ENCODE assay signal across 32 cellular contexts in the genomic region with DNA sequence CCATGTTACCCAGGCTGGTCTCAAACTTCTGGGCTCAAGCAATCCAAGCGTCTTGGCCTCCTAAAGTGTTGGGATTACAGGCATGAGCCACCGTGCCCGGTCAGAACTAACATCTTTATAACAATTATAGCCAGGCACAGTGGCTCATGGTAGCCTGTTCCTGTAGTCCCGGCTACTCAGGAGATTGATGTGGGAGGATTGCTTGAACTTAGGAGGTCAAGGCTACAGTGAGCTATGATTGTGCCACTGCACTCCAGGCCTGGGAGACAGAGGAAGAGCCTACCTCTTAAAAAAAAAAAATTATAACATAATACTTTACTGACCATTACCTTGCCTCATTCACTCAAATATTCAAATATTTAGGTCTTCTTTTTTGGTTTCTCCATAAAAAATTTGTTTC. TPM values are rescaled to one million over a fixed set of nuclear protein-coding genes. Genes with fewer than 3 reads are reported as not detected.
"Had no signal": no experiment of that assay in that cellular context is flagged by ENCODE, and none has a peak within 500 bp of the region (broad histone marks: within the 10 kb centered on the region; RNA-seq: fewer than 3 reads in every experiment).

No MANE protein-coding gene starts in this region.

- H3K9me3 Mint-ChIP-seq: activated CD4-positive, alpha-beta memory T cell treated with anti-CD3 and anti-CD28 coated beads, Interleukin-2, amount 10 ng/mL, durations not matched to agents 7 days and 5 days; activated CD4-positive, alpha-beta T cell treated with anti-CD3 and anti-CD28 coated beads, Interleukin-2, amount 10 ng/mL, durations not matched to agents 7 days and 5 days; activated naive CD4-positive, alpha-beta T cell treated with anti-CD3 and anti-CD28 coated beads, Interleukin-2, amount 10 ng/mL, durations not matched to agents 7 days and 5 days; activated naive CD4-positive, alpha-beta T cell treated with anti-CD3 and anti-CD28 coated beads, Interleukin-2, amount 50 U/mL, for 72 hours; activated naive CD8-positive, alpha-beta T cell treated with anti-CD3 and anti-CD28 coated beads, Interleukin-2, amount 10 ng/mL, durations not matched to agents 7 days and 5 days; activated T-cell treated with anti-CD3 and anti-CD28 coated beads, Interleukin-2, amount 50 U/mL, for 24 hours; activated T-cell treated with anti-CD3 and anti-CD28 coated beads, Interleukin-2, amount 50 U/mL, for 72 hours; WTC11 had no signal

- H3K9me3 ChIP-seq: body of pancreas, colonic mucosa, esophagus squamous epithelium, gastroesophageal sphincter, heart right ventricle had no signal

- FAIRE-seq: endometrium, endothelial cell of umbilical vein had no signal

- H3K4me3 Mint-ChIP-seq: activated CD4-positive, alpha-beta memory T cell treated with anti-CD3 and anti-CD28 coated beads, Interleukin-2, amount 10 ng/mL, durations not matched to agents 7 days and 5 days; activated CD4-positive, alpha-beta T cell treated with anti-CD3 and anti-CD28 coated beads, Interleukin-2, amount 10 ng/mL, durations not matched to agents 7 days and 5 days; activated naive CD4-positive, alpha-beta T cell treated with anti-CD3 and anti-CD28 coated beads, Interleukin-2, amount 10 ng/mL, durations not matched to agents 7 days and 5 days; activated naive CD8-positive, alpha-beta T cell treated with anti-CD3 and anti-CD28 coated beads, Interleukin-2, amount 10 ng/mL, durations not matched to agents 7 days and 5 days; activated T-cell treated with anti-CD3 and anti-CD28 coated beads, Interleukin-2, amount 50 U/mL, for 24 hours; activated T-cell treated with anti-CD3 and anti-CD28 coated beads, Interleukin-2, amount 50 U/mL, for 72 hours; WTC11 had no signal

- H3K4me1 Mint-ChIP-seq: activated CD4-positive, alpha-beta memory T cell treated with anti-CD3 and anti-CD28 coated beads, Interleukin-2, amount 10 ng/mL, durations not matched to agents 7 days and 5 days; activated CD4-positive, alpha-beta T cell treated with anti-CD3 and anti-CD28 coated beads, Interleukin-2, amount 10 ng/mL, durations not matched to agents 7 days and 5 days; activated naive CD4-positive, alpha-beta T cell treated with anti-CD3 and anti-CD28 coated beads, Interleukin-2, amount 10 ng/mL, durations not matched to agents 7 days and 5 days; activated naive CD8-positive, alpha-beta T cell treated with anti-CD3 and anti-CD28 coated beads, Interleukin-2, amount 10 ng/mL, durations not matched to agents 7 days and 5 days had no signal

- H3K27ac Mint-ChIP-seq: activated CD4-positive, alpha-beta memory T cell treated with anti-CD3 and anti-CD28 coated beads, Interleukin-2, amount 10 ng/mL, durations not matched to agents 7 days and 5 days; activated CD4-positive, alpha-beta T cell treated with anti-CD3 and anti-CD28 coated beads, Interleukin-2, amount 10 ng/mL, durations not matched to agents 7 days and 5 days; activated naive CD4-positive, alpha-beta T cell treated with anti-CD3 and anti-CD28 coated beads, Interleukin-2, amount 10 ng/mL, durations not matched to agents 7 days and 5 days; activated naive CD8-positive, alpha-beta T cell treated with anti-CD3 and anti-CD28 coated beads, Interleukin-2, amount 10 ng/mL, durations not matched to agents 7 days and 5 days; activated T-cell treated with anti-CD3 and anti-CD28 coated beads, Interleukin-2, amount 50 U/mL, for 24 hours; activated T-cell treated with anti-CD3 and anti-CD28 coated beads, Interleukin-2, amount 50 U/mL, for 72 hours had no signal

- H3K27ac ChIP-seq: body of pancreas, colonic mucosa, gastroesophageal sphincter, heart right ventricle, VCaP had no signal

- H3K36me3 Mint-ChIP-seq: activated naive CD4-positive, alpha-beta T cell treated with anti-CD3 and anti-CD28 coated beads, Interleukin-2, amount 10 ng/mL, durations not matched to agents 7 days and 5 days; activated naive CD4-positive, alpha-beta T cell treated with anti-CD3 and anti-CD28 coated beads, Interleukin-2, amount 50 U/mL, for 72 hours; activated naive CD8-positive, alpha-beta T cell treated with anti-CD3 and anti-CD28 coated beads, Interleukin-2, amount 10 ng/mL, durations not matched to agents 7 days and 5 days; WTC11 had no signal

- ATAC-seq: activated naive CD4-positive, alpha-beta T cell treated with anti-CD3 and anti-CD28 coated beads, Interleukin-2, amount 50 U/mL, for 72 hours; activated T-cell treated with anti-CD3 and anti-CD28 coated beads, Interleukin-2, amount 50 U/mL, for 72 hours; body of pancreas; gastroesophageal sphincter; heart right ventricle; WTC11 had no signal

- DNase-seq: activated CD4-positive, alpha-beta memory T cell treated with anti-CD3 and anti-CD28 coated beads, Interleukin-2, amount 10 ng/mL, durations not matched to agents 7 days and 5 days; activated CD4-positive, alpha-beta T cell treated with anti-CD3 and anti-CD28 coated beads for 1 hour; activated CD4-positive, alpha-beta T cell treated with anti-CD3 and anti-CD28 coated beads for 4 hours; activated CD4-positive, alpha-beta T cell treated with anti-CD3 and anti-CD28 coated beads, Interleukin-2, amount 10 ng/mL, durations not matched to agents 7 days and 5 days; activated CD4-positive, alpha-beta T cell treated with anti-CD3 and anti-CD28 coated beads, Interleukin-2, amount 50 U/mL, for 4 hours; activated CD8-positive, alpha-beta memory T cell treated with anti-CD3 and anti-CD28 coated beads, Interleukin-2, amount 50 U/mL, for 48 hours; activated gamma-delta T cell; activated naive CD4-positive, alpha-beta T cell; activated naive CD4-positive, alpha-beta T cell treated with anti-CD3 and anti-CD28 coated beads, Interleukin-2, amount 10 ng/mL, durations not matched to agents 7 days and 5 days; activated naive CD8-positive, alpha-beta T cell treated with anti-CD3 and anti-CD28 coated beads, Interleukin-2, amount 10 ng/mL, durations not matched to agents 7 days and 5 days; activated T-cell treated with anti-CD3 and anti-CD28 coated beads for 4 hours; activated T-cell treated with anti-CD3 and anti-CD28 coated beads, Interleukin-2, amount 50 U/mL, for 24 hours; activated T-cell treated with anti-CD3 and anti-CD28 coated beads, Interleukin-2, amount 50 U/mL, for 72 hours; amniotic stem cell; anterior cingulate cortex; body of pancreas; central memory CD4-positive, alpha-beta T cell; cerebellar nuclear complex; colonic mucosa; effector CD8-positive, alpha-beta T cell; esophagus squamous epithelium; heart right ventricle; T-helper 2 cell had no signal

- H3K4me1 ChIP-seq: colonic mucosa, gastroesophageal sphincter had no signal

- H3K27me3 ChIP-seq: body of pancreas, colonic mucosa, esophagus squamous epithelium, gastroesophageal sphincter, heart right ventricle had no signal

- H3K27me3 Mint-ChIP-seq: activated T-cell treated with anti-CD3 and anti-CD28 coated beads, Interleukin-2, amount 50 U/mL, for 24 hours had no signal

- H3K4me3 ChIP-seq: body of pancreas, colonic mucosa, esophagus squamous epithelium, gastroesophageal sphincter, heart right ventricle had no signal

- H3K36me3 ChIP-seq: colonic mucosa, esophagus squamous epithelium, gastroesophageal sphincter, heart right ventricle had no signal

RNA-seq across cellular contexts. Expression of a gene that starts 16.8 kb away (rescaled TPM):
- total RNA-seq: activated CD4-positive, alpha-beta memory T cell treated with anti-CD3 and anti-CD28 coated beads, Interleukin-2, amount 10 ng/mL, durations not matched to agents 7 days and 5 days; activated CD4-positive, alpha-beta T cell treated with anti-CD3 and anti-CD28 coated beads, Interleukin-2, amount 10 ng/mL, durations not matched to agents 7 days and 5 days; activated naive CD4-positive, alpha-beta T cell treated with anti-CD3 and anti-CD28 coated beads, Interleukin-2, amount 50 U/mL, for 72 hours; activated naive CD8-positive, alpha-beta T cell treated with anti-CD3 and anti-CD28 coated beads, Interleukin-2, amount 10 ng/mL, durations not matched to agents 7 days and 5 days; activated T-cell treated with anti-CD3 and anti-CD28 coated beads, Interleukin-2, amount 50 U/mL, for 72 hours; colonic mucosa; endothelial cell of umbilical vein; esophagus squamous epithelium; fibroblast of lung; fibroblast of villous mesenchyme; T-helper 1 cell treated with Interleukin-12 subunit alpha and Interleukin-12 subunit beta and Interleukin-4 antibody, amounts not matched to agents 30 ng/mL and 1 ng/mL, for 36 hours had no signal
- polyA plus RNA-seq: fibroblast of lung had no signal

RNA-seq across cellular contexts. Expression of a gene that starts 41.3 kb away (rescaled TPM):
- total RNA-seq: activated naive CD8-positive, alpha-beta T cell treated with anti-CD3 and anti-CD28 coated beads, Interleukin-2, amount 10 ng/mL, durations not matched to agents 7 days and 5 days; fibroblast of lung; fibroblast of villous mesenchyme; T-helper 1 cell treated with Interleukin-12 subunit alpha and Interleukin-12 subunit beta and Interleukin-4 antibody, amounts not matched to agents 30 ng/mL and 1 ng/mL, for 36 hours had no signal
- polyA plus RNA-seq: fibroblast of lung had no signal
